ENCODE assay signal across 1 cellular context in genomic region chr4:175325230-175325629, GRCh38.
TF ChIP-seq lines count a peak whose summit lies in the region.

No MANE protein-coding gene starts in this region.

TF ChIP-seq in WTC11, 78 proteins besides CTCF, POLR2A, EP300 and RAD21 (continued from another document):
- TF ChIP-seq AFF4 (CRISPR knock-in tag; IDR thresholded peaks at IDR 0.05; ENCODE audit: borderline replicate concordance), result no peak
- TF ChIP-seq, protein P1, sequence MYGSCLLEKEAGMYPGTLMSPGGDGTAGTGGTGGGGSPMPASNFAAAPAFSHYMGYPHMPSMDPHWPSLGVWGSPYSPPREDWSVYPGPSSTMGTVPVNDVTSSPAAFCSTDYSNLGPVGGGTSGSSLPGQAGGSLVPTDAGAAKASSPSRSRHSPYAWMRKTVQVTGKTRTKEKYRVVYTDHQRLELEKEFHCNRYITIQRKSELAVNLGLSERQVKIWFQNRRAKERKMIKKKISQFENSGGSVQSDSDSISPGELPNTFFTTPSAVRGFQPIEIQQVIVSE (CRISPR knock-in tag; IDR thresholded peaks at IDR 0.05; ENCODE audit: borderline replicate concordance), result no peak
- TF ChIP-seq ARID4B (CRISPR knock-in tag; IDR thresholded peaks at IDR 0.05; ENCODE audit: borderline replicate concordance), result no peak
- TF ChIP-seq, protein P2, sequence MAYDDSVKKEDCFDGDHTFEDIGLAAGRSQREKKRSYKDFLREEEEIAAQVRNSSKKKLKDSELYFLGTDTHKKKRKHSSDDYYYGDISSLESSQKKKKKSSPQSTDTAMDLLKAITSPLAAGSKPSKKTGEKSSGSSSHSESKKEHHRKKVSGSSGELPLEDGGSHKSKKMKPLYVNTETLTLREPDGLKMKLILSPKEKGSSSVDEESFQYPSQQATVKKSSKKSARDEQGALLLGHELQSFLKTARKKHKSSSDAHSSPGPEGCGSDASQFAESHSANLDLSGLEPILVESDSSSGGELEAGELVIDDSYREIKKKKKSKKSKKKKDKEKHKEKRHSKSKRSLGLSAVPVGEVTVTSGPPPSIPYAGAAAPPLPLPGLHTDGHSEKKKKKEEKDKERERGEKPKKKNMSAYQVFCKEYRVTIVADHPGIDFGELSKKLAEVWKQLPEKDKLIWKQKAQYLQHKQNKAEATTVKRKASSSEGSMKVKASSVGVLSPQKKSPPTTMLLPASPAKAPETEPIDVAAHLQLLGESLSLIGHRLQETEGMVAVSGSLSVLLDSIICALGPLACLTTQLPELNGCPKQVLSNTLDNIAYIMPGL (CRISPR knock-in tag; IDR thresholded peaks at IDR 0.05), result no peak
- no peak for TF ChIP-seq ZNF138 (CRISPR knock-in tag; conservative IDR thresholded peaks at IDR 0.05)
- TF ChIP-seq SOX15 (CRISPR knock-in tag; IDR thresholded peaks at IDR 0.05), result no peak
- TF ChIP-seq, protein P3, sequence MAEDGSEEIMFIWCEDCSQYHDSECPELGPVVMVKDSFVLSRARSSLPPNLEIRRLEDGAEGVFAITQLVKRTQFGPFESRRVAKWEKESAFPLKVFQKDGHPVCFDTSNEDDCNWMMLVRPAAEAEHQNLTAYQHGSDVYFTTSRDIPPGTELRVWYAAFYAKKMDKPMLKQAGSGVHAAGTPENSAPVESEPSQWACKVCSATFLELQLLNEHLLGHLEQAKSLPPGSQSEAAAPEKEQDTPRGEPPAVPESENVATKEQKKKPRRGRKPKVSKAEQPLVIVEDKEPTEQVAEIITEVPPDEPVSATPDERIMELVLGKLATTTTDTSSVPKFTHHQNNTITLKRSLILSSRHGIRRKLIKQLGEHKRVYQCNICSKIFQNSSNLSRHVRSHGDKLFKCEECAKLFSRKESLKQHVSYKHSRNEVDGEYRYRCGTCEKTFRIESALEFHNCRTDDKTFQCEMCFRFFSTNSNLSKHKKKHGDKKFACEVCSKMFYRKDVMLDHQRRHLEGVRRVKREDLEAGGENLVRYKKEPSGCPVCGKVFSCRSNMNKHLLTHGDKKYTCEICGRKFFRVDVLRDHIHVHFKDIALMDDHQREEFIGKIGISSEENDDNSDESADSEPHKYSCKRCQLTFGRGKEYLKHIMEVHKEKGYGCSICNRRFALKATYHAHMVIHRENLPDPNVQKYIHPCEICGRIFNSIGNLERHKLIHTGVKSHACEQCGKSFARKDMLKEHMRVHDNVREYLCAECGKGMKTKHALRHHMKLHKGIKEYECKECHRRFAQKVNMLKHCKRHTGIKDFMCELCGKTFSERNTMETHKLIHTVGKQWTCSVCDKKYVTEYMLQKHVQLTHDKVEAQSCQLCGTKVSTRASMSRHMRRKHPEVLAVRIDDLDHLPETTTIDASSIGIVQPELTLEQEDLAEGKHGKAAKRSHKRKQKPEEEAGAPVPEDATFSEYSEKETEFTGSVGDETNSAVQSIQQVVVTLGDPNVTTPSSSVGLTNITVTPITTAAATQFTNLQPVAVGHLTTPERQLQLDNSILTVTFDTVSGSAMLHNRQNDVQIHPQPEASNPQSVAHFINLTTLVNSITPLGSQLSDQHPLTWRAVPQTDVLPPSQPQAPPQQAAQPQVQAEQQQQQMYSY (CRISPR knock-in tag; IDR thresholded peaks at IDR 0.05), result no peak
